Comparison of ENCODE assay signal across 14 cellular contexts in genomic region chr15:77985031-77985930, GRCh38.
"Had no signal": no experiment of that assay in that cellular context is flagged by ENCODE, and none has a peak within 500 bp of the region (broad histone marks: within the 10 kb centered on the region; RNA-seq: fewer than 3 reads in every experiment).

No MANE protein-coding gene starts in this region.

- H3K27ac ChIP-seq: brain microvascular endothelial cell, heart left ventricle, left lung, pancreas had no signal

- H3K27me3 ChIP-seq: brain microvascular endothelial cell, heart left ventricle, left lung, pancreas had no signal

- H3K9me3 Mint-ChIP-seq: activated B cell treated with CpG ODN at 0.5 μM for 24 hours; activated naive CD8-positive, alpha-beta T cell treated with anti-CD3 and anti-CD28 coated beads for 36 hours; T-helper 1 cell treated with Interleukin-12 subunit alpha and Interleukin-12 subunit beta and Interleukin-4 antibody, amounts not matched to agents 30 μg/mL and 1 μg/mL, for 36 hours had no signal

- H3K9me3 ChIP-seq: heart left ventricle, left lung, pancreas had no signal

- H3K27ac Mint-ChIP-seq: activated B cell treated with CpG ODN at 0.5 μM for 24 hours; activated naive CD8-positive, alpha-beta T cell treated with anti-CD3 and anti-CD28 coated beads for 36 hours; T-helper 1 cell treated with Interleukin-12 subunit alpha and Interleukin-12 subunit beta and Interleukin-4 antibody, amounts not matched to agents 30 μg/mL and 1 μg/mL, for 36 hours had no signal

- H3K4me3 Mint-ChIP-seq: activated B cell treated with CpG ODN at 0.5 μM for 24 hours; activated naive CD8-positive, alpha-beta T cell treated with anti-CD3 and anti-CD28 coated beads for 36 hours; T-helper 1 cell treated with Interleukin-12 subunit alpha and Interleukin-12 subunit beta and Interleukin-4 antibody, amounts not matched to agents 30 μg/mL and 1 μg/mL, for 36 hours had no signal

- DNase-seq: activated B cell treated with CpG ODN at 0.5 μM for 24 hours; activated CD4-positive, alpha-beta T cell treated with anti-CD3 and anti-CD28 coated beads, Interleukin-2, amount 50 U/mL, for 1 hour; activated naive CD8-positive, alpha-beta T cell treated with anti-CD3 and anti-CD28 coated beads for 36 hours; activated T-cell treated with anti-CD3 and anti-CD28 coated beads for 4 hours; brain microvascular endothelial cell; foreskin melanocyte; mesenchymal stem cell; stimulated activated naive CD4-positive, alpha-beta T cell; substantia nigra had no signal

- FAIRE-seq: pancreas had no signal

- H3K4me3 ChIP-seq: heart left ventricle, left lung, pancreas had no signal

- H3K36me3 ChIP-seq: brain microvascular endothelial cell, heart left ventricle, left lung, pancreas had no signal

- H3K36me3 Mint-ChIP-seq: activated naive CD8-positive, alpha-beta T cell treated with anti-CD3 and anti-CD28 coated beads for 36 hours had no signal

- ATAC-seq: heart left ventricle, left lung, pancreas, SK-N-SH treated with all-trans-retinoic acid at 6 μM for 48 hours had no signal
